In genomic region chr14:65277580-65278270, GRCh38 we compare ENCODE assay signal across 23 cellular contexts.
A peak's percentile ranks its signal among the peaks of the same experiment; 100 is the strongest.
DNase-seq lines count a peak whose midpoint lies in the region; ATAC-seq and TF ChIP-seq lines count a peak whose summit lies in the region.
"Had no signal": no experiment of that assay in that cellular context is flagged by ENCODE, and none has a peak within 500 bp of the region (broad histone marks: within the 10 kb centered on the region; RNA-seq: fewer than 3 reads in every experiment).

No MANE protein-coding gene starts in this region.

- H3K9ac ChIP-seq in mesendoderm (ENCODE audit: low read length), result no peak overlapping the region

- no peaks in the 10 kb centered on the region for H3K9me3 ChIP-seq in OCI-LY7 (ENCODE audit: low read length)
- H3K9me3 ChIP-seq: adrenal gland, left ventricle myocardium inferior, right lobe of liver had no signal

- H3K27ac Mint-ChIP-seq in activated T-helper 1 cell treated with anti-CD3 and anti-CD28 coated beads, Interleukin-12 subunit alpha, Interleukin-12 subunit beta, Interleukin-2, Interleukin-4 antibody, amounts not matched to agents 30 ng/mL and 10 ng/mL and 1 ng/mL, durations not matched to agents 14 hours and 24 hours and 36 hours, result peak overlapping the region; percentile 40
- H3K27ac Mint-ChIP-seq: stimulated activated naive B cell treated with anti-CD40 and anti-IgM and Interleukin-4, amounts not matched to agents 10 μg/mL and 1 μg/mL and 100 μg/mL, for 72 hours; T-helper 2 cell treated with Interferon-gamma antibody and Interleukin-4, amounts not matched to agents 5 μg/mL and 100 μg/mL, for 36 hours had no signal

- no peak for ATAC-seq in HG03196 (IDR thresholded peaks at IDR 0.05; ENCODE audit: unreplicated experiment)
- no peak for ATAC-seq in activated T-cell treated with anti-CD3 and anti-CD28 coated beads, Interleukin-2, amount 50 U/mL, for 4 hours
- ATAC-seq: right lobe of liver had no signal

- no peak overlapping the region for H3K4ac ChIP-seq in mesendoderm (ENCODE audit: low read depth, low read length)

- H3K4me3 Mint-ChIP-seq in activated T-helper 1 cell treated with anti-CD3 and anti-CD28 coated beads, Interleukin-12 subunit alpha, Interleukin-12 subunit beta, Interleukin-2, Interleukin-4 antibody, amounts not matched to agents 30 ng/mL and 10 ng/mL and 1 ng/mL, durations not matched to agents 14 hours and 24 hours and 36 hours, result no peak overlapping the region
- no peak overlapping the region for H3K4me3 Mint-ChIP-seq in activated T-cell treated with anti-CD3 and anti-CD28 coated beads, Interleukin-2, amount 50 U/mL, for 4 hours
- H3K4me3 Mint-ChIP-seq: stimulated activated naive B cell treated with anti-CD40 and anti-IgM and Interleukin-4, amounts not matched to agents 10 μg/mL and 1 μg/mL and 100 μg/mL, for 72 hours; T-helper 2 cell treated with Interferon-gamma antibody and Interleukin-4, amounts not matched to agents 5 μg/mL and 100 μg/mL, for 36 hours had no signal

- H2AFZ ChIP-seq in OCI-LY7 (ENCODE audit: low read length), result no peak overlapping the region

- H3K36me3 ChIP-seq in mesendoderm (ENCODE audit: control insufficient read depth, insufficient read depth, low read length) (no peaks in the 10 kb centered on the region), OCI-LY7 (ENCODE audit: insufficient read depth, low read length) (no peaks in the 10 kb centered on the region)
- H3K36me3 ChIP-seq: adrenal gland, left ventricle myocardium inferior, right lobe of liver had no signal

- H2BK120ac ChIP-seq in mesendoderm (ENCODE audit: low read depth, low read length), result no peak overlapping the region

- no peak overlapping the region for H3K56ac ChIP-seq in mesendoderm (ENCODE audit: low read length)

- no peak overlapping the region for H2BK15ac ChIP-seq in mesendoderm (replicated peaks; ENCODE audit: low read depth)

- peak overlapping the region; percentile 32 for H2BK5ac ChIP-seq in mesendoderm (ENCODE audit: low read length)

- intact Hi-C loops in activated T-helper 1 cell treated with anti-CD3 and anti-CD28 coated beads, Interleukin-12 subunit alpha, Interleukin-12 subunit beta, Interleukin-2, Interleukin-4 antibody, amounts not matched to agents 30 ng/mL and 10 ng/mL and 1 ng/mL, durations not matched to agents 14 hours and 24 hours and 36 hours (cut with micrococcal nuclease), result no loop called here
- intact Hi-C loops in OCI-LY7 (cut with micrococcal nuclease; ENCODE audit: unreplicated experiment), result no loop called here

- H4K20me1 ChIP-seq in OCI-LY7 (ENCODE audit: insufficient read depth, low read length), result no peaks in the 10 kb centered on the region

- no peaks in the 10 kb centered on the region for H3K27me3 ChIP-seq in mesendoderm (ENCODE audit: insufficient read depth, low read length, poor library complexity)
- H3K27me3 ChIP-seq: adrenal gland, right lobe of liver had no signal

- peaks cover 4% of the 10 kb centered on the region for H3K36me3 Mint-ChIP-seq in activated T-helper 1 cell treated with anti-CD3 and anti-CD28 coated beads, Interleukin-12 subunit alpha, Interleukin-12 subunit beta, Interleukin-2, Interleukin-4 antibody, amounts not matched to agents 30 ng/mL and 10 ng/mL and 1 ng/mL, durations not matched to agents 14 hours and 24 hours and 36 hours (ENCODE audit: low read depth)
- H3K36me3 Mint-ChIP-seq in activated T-cell treated with anti-CD3 and anti-CD28 coated beads, Interleukin-2, amount 50 U/mL, for 4 hours (ENCODE audit: insufficient read depth), result no peaks in the 10 kb centered on the region
- H3K36me3 Mint-ChIP-seq: stimulated activated naive B cell treated with anti-CD40 and anti-IgM and Interleukin-4, amounts not matched to agents 10 μg/mL and 1 μg/mL and 100 μg/mL, for 72 hours had no signal

- H3K79me2 ChIP-seq in mesendoderm (ENCODE audit: control insufficient read depth, insufficient read depth, low read length), result no peaks in the 10 kb centered on the region
- H3K79me2 ChIP-seq in OCI-LY7 (ENCODE audit: insufficient read depth, low read depth, low read length), result no peaks in the 10 kb centered on the region

- H3K27me3 Mint-ChIP-seq in activated T-helper 1 cell treated with anti-CD3 and anti-CD28 coated beads, Interleukin-12 subunit alpha, Interleukin-12 subunit beta, Interleukin-2, Interleukin-4 antibody, amounts not matched to agents 30 ng/mL and 10 ng/mL and 1 ng/mL, durations not matched to agents 14 hours and 24 hours and 36 hours (ENCODE audit: insufficient read depth), result no peaks in the 10 kb centered on the region
- H3K27me3 Mint-ChIP-seq in activated T-cell treated with anti-CD3 and anti-CD28 coated beads, Interleukin-2, amount 50 U/mL, for 4 hours (ENCODE audit: low read depth), result no peaks in the 10 kb centered on the region
- H3K27me3 Mint-ChIP-seq: stimulated activated naive B cell treated with anti-CD40 and anti-IgM and Interleukin-4, amounts not matched to agents 10 μg/mL and 1 μg/mL and 100 μg/mL, for 72 hours had no signal

- no peak overlapping the region for H3K23ac ChIP-seq in mesendoderm (ENCODE audit: low read length)

- H3K79me1 ChIP-seq in mesendoderm (ENCODE audit: low read length), result no peaks in the 10 kb centered on the region

- H3K4me3 ChIP-seq in mesendoderm (ENCODE audit: low read length) (no peak overlapping the region), OCI-LY7 (ENCODE audit: low read depth, low read length, poor library complexity, severe bottlenecking) (no peak overlapping the region)
- H3K4me3 ChIP-seq: adrenal gland, left ventricle myocardium inferior, right lobe of liver had no signal

- H3K4me1 Mint-ChIP-seq in activated T-helper 1 cell treated with anti-CD3 and anti-CD28 coated beads, Interleukin-12 subunit alpha, Interleukin-12 subunit beta, Interleukin-2, Interleukin-4 antibody, amounts not matched to agents 30 ng/mL and 10 ng/mL and 1 ng/mL, durations not matched to agents 14 hours and 24 hours and 36 hours (ENCODE audit: low read depth), result peaks cover 18% of the 10 kb centered on the region
- peaks cover 14% of the 10 kb centered on the region for H3K4me1 Mint-ChIP-seq in activated T-cell treated with anti-CD3 and anti-CD28 coated beads, Interleukin-2, amount 50 U/mL, for 4 hours (ENCODE audit: low read depth)

- H3K27ac ChIP-seq in mesendoderm (ENCODE audit: low read depth, low read length) (no peak overlapping the region), temporal lobe (ENCODE audit: low read depth, low read length) (peak overlapping the region; percentile 95), OCI-LY7 (ENCODE audit: low read depth, low read length, poor library complexity, severe bottlenecking) (no peak overlapping the region)
- H3K27ac ChIP-seq: adrenal gland, left ventricle myocardium inferior, right lobe of liver had no signal

- no peak overlapping the region for H3K4me2 ChIP-seq in mesendoderm (ENCODE audit: low read length)
- H3K4me2 ChIP-seq in OCI-LY7 (ENCODE audit: low read length), result no peak overlapping the region

- peaks cover 4% of the 10 kb centered on the region for H3K4me1 ChIP-seq in mesendoderm (ENCODE audit: control insufficient read depth, low read depth, low read length)
- H3K4me1 ChIP-seq in OCI-LY7 (ENCODE audit: insufficient read depth, low read length, poor library complexity, severe bottlenecking), result peaks cover 12% of the 10 kb centered on the region
- H3K4me1 ChIP-seq: adrenal gland, right lobe of liver had no signal

- POLR2A ChIA-PET in OCI-LY7 (lab: Charles Lee), result interaction anchor here (0.6 to 1.1 kb wide), 4 partner anchors 9 to 68 kb away, joined by 3 to 6 read pairs (median 4); no protein-coding TSS in a partner anchor

- no CpG with 5 or more reads among the region's 6 CpGs for WGBS in mesendoderm (ENCODE audit: extremely low coverage, insufficient coverage, low lambda C conversion rate)

- H2AK5ac ChIP-seq in mesendoderm (ENCODE audit: low read length), result no peak overlapping the region

- CTCF ChIA-PET in OCI-LY7 (lab: Charles Lee; ENCODE audit: unreplicated experiment), result no interaction called here

- no peak overlapping the region for H4K5ac ChIP-seq in mesendoderm (ENCODE audit: low read length)

- no TSS peak for BruUV-seq in OCI-LY7 (replicated peaks; lab: Mats Ljungman, UMichigan)

- H3K18ac ChIP-seq in mesendoderm (ENCODE audit: low read length), result no peak overlapping the region

- no peak overlapping the region for H4K8ac ChIP-seq in mesendoderm (ENCODE audit: low read depth, low read length)

- TF ChIP-seq CTCF in OCI-LY7 (conservative IDR thresholded peaks at IDR 0.05; ENCODE audit: low read length), result no peak

- DNase-seq in NCI-H82 (lab: John Stamatoyannopoulos, UW) (peak; percentile 74), mesendoderm (no peak), OCI-LY7 (ENCODE audit: low spot score) (no peak), SW480 (ENCODE audit: low spot score) (no peak)
- DNase-seq in activated T-helper 1 cell treated with anti-CD3 and anti-CD28 coated beads, Interleukin-12 subunit alpha, Interleukin-12 subunit beta, Interleukin-2, Interleukin-4 antibody, amounts not matched to agents 30 ng/mL and 10 ng/mL and 1 ng/mL, durations not matched to agents 14 hours and 24 hours and 36 hours (ENCODE audit: low spot score), result no peak
- DNase-seq in activated T-cell treated with anti-CD3 and anti-CD28 coated beads, Interleukin-2, amount 50 U/mL, for 4 hours, result no peak
- DNase-seq: activated CD4-positive, alpha-beta T cell treated with anti-CD3 and anti-CD28 coated beads for 1 hour; activated effector memory CD4-positive, alpha-beta T cell treated with anti-CD3 and anti-CD28 coated beads, Interleukin-2, amount 50 U/mL, for 16 hours; adrenal gland; AML-193; central memory CD4-positive, alpha-beta T cell; DND-41; effector memory CD4-positive, alpha-beta T cell; left ventricle myocardium inferior; NCI-H2081; NCI-H446 treated with DMSO at 0.1 percent for 48 hours; occipital lobe; right lobe of liver; SHP77; stimulated activated naive B cell treated with anti-CD40 and anti-IgM and Interleukin-4, amounts not matched to agents 10 μg/mL and 1 μg/mL and 100 μg/mL, for 72 hours had no signal

- no peaks in the 10 kb centered on the region for H3K9me3 Mint-ChIP-seq in activated T-helper 1 cell treated with anti-CD3 and anti-CD28 coated beads, Interleukin-12 subunit alpha, Interleukin-12 subunit beta, Interleukin-2, Interleukin-4 antibody, amounts not matched to agents 30 ng/mL and 10 ng/mL and 1 ng/mL, durations not matched to agents 14 hours and 24 hours and 36 hours
- no peaks in the 10 kb centered on the region for H3K9me3 Mint-ChIP-seq in activated T-cell treated with anti-CD3 and anti-CD28 coated beads, Interleukin-2, amount 50 U/mL, for 4 hours
- H3K9me3 Mint-ChIP-seq: stimulated activated naive B cell treated with anti-CD40 and anti-IgM and Interleukin-4, amounts not matched to agents 10 μg/mL and 1 μg/mL and 100 μg/mL, for 72 hours; T-helper 2 cell treated with Interferon-gamma antibody and Interleukin-4, amounts not matched to agents 5 μg/mL and 100 μg/mL, for 36 hours had no signal

- no peaks in the 10 kb centered on the region for H3K9me2 ChIP-seq in OCI-LY7 (ENCODE audit: insufficient read depth, low read length)
